ENCODE assay signal across 2 cellular contexts in the genomic region with DNA sequence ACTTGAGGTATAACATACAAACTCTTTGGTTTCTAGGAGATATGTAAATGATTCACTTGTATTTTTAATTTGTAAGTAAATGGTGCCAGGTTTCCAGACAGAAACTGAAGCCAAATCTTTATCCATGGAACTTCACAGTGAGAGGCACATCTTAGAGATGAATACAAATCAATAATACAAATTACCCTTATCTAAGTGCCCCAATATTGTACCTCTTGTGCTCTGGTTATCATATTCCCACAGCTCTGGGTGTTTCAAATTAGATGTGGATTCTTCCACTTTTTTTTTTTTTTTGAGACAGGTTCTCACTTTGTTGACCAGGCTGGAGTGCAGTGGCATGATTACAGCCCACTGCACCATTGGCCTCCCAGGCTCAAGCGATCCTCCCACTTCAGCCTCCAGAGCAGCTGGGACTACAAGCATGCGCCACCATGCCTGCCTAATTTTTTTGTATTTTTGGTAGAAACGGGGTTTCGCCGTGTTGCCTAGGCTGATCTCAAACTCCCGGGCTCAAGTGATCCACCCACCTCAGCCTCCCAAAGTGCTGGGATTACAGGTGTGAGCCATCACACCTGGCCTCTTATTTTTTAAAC.
TF ChIP-seq lines count a peak whose summit lies in the region.

No MANE protein-coding gene starts in this region.

TF ChIP-seq in GM23338, 12 proteins besides CTCF, POLR2A, EP300 and RAD21:
- no peak for TF ChIP-seq NANOG (IDR thresholded peaks at IDR 0.05; ENCODE audit: borderline replicate concordance)
- no peak for TF ChIP-seq ZNF331 (CRISPR knock-in tag; IDR thresholded peaks at IDR 0.05; ENCODE audit: low read depth)
- TF ChIP-seq EZH2phosphoT487 (IDR thresholded peaks at IDR 0.05; ENCODE audit: unreplicated experiment): no peak
- TF ChIP-seq ZNF114 (CRISPR knock-in tag; IDR thresholded peaks at IDR 0.05): no peak

TF ChIP-seq in K562, 482 proteins besides CTCF, POLR2A, EP300 and RAD21 (continued from another document and continues in another):
- peak; percentile 92 for TF ChIP-seq PML (IDR thresholded peaks at IDR 0.05; ENCODE audit: low read length)
- peak; percentile 84; the same call in 1 of the 2 replicates for TF ChIP-seq POLR2AphosphoS5 (IDR thresholded peaks at IDR 0.05; ENCODE audit: control insufficient read depth, insufficient read depth, low read depth, low read length)
- peak; percentile 29; the same call in 1 of the 2 replicates for TF ChIP-seq TFAP4 (CRISPR knock-in tag; IDR thresholded peaks at IDR 0.05; ENCODE audit: borderline replicate concordance)
- peak; percentile 73 for TF ChIP-seq RBFOX2 (IDR thresholded peaks at IDR 0.05; ENCODE audit: low read depth, low read length)
- TF ChIP-seq, protein P1, sequence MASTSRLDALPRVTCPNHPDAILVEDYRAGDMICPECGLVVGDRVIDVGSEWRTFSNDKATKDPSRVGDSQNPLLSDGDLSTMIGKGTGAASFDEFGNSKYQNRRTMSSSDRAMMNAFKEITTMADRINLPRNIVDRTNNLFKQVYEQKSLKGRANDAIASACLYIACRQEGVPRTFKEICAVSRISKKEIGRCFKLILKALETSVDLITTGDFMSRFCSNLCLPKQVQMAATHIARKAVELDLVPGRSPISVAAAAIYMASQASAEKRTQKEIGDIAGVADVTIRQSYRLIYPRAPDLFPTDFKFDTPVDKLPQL (IDR thresholded peaks at IDR 0.05; ENCODE audit: extremely low read depth, insufficient read length): peak; percentile 43
- TF ChIP-seq ZFP1 (CRISPR knock-in tag; IDR thresholded peaks at IDR 0.05): no peak
- TF ChIP-seq SAP30 (IDR thresholded peaks at IDR 0.05; ENCODE audit: borderline replicate concordance, insufficient read depth, low read depth, low read length, poor library complexity, severe bottlenecking): no peak
- TF ChIP-seq, protein P2, sequence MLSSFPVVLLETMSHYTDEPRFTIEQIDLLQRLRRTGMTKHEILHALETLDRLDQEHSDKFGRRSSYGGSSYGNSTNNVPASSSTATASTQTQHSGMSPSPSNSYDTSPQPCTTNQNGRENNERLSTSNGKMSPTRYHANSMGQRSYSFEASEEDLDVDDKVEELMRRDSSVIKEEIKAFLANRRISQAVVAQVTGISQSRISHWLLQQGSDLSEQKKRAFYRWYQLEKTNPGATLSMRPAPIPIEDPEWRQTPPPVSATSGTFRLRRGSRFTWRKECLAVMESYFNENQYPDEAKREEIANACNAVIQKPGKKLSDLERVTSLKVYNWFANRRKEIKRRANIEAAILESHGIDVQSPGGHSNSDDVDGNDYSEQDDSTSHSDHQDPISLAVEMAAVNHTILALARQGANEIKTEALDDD (IDR thresholded peaks at IDR 0.05): no peak
- TF ChIP-seq ZBED1 (IDR thresholded peaks at IDR 0.05): 0 out of 2 replicates have a peak, but pooled peaks have one; percentile 68
- no peak for TF ChIP-seq SLC30A9 (CRISPR knock-in tag; IDR thresholded peaks at IDR 0.05)
- TF ChIP-seq, protein P3, sequence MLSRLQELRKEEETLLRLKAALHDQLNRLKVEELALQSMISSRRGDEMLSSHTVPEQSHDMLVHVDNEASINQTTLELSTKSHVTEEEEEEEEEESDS (CRISPR knock-in tag; IDR thresholded peaks at IDR 0.05): peak; percentile 65; the same call in 1 of the 2 replicates
- TF ChIP-seq ZMIZ1 (IDR thresholded peaks at IDR 0.05; ENCODE audit: low read depth in 2 of 2, low read length in 2 of 2): 0 out of 4 replicates have a peak, but pooled peaks of 1 of the 2 experiments have one; percentile 59
- no peak for TF ChIP-seq GABPB1 (CRISPR knock-in tag; IDR thresholded peaks at IDR 0.05)
- TF ChIP-seq, protein P4, sequence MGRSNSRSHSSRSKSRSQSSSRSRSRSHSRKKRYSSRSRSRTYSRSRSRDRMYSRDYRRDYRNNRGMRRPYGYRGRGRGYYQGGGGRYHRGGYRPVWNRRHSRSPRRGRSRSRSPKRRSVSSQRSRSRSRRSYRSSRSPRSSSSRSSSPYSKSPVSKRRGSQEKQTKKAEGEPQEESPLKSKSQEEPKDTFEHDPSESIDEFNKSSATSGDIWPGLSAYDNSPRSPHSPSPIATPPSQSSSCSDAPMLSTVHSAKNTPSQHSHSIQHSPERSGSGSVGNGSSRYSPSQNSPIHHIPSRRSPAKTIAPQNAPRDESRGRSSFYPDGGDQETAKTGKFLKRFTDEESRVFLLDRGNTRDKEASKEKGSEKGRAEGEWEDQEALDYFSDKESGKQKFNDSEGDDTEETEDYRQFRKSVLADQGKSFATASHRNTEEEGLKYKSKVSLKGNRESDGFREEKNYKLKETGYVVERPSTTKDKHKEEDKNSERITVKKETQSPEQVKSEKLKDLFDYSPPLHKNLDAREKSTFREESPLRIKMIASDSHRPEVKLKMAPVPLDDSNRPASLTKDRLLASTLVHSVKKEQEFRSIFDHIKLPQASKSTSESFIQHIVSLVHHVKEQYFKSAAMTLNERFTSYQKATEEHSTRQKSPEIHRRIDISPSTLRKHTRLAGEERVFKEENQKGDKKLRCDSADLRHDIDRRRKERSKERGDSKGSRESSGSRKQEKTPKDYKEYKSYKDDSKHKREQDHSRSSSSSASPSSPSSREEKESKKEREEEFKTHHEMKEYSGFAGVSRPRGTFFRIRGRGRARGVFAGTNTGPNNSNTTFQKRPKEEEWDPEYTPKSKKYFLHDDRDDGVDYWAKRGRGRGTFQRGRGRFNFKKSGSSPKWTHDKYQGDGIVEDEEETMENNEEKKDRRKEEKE (IDR thresholded peaks at IDR 0.05; ENCODE audit: borderline replicate concordance in 1 of 2, control insufficient read depth in 1 of 2, low read depth in 2 of 2, low read length in 1 of 2): peak in 1 of 2 experiments; percentile 81; a peak in 2 of 4 replicates
- peak; percentile 94 for TF ChIP-seq TBP (optimal IDR thresholded peaks at IDR 0.05; ENCODE audit: low read depth, low read length)
- TF ChIP-seq POLR2B (IDR thresholded peaks at IDR 0.05; ENCODE audit: low read depth, partially characterized antibody): peak; percentile 39
- TF ChIP-seq ZNF592 (IDR thresholded peaks at IDR 0.05): no peak
- TF ChIP-seq POLR2H (tag; IDR thresholded peaks at IDR 0.05; ENCODE audit: low read depth): peak; percentile 60; the same call in 1 of the 2 replicates
- TF ChIP-seq ZNF274 (IDR thresholded peaks at IDR 0.05; ENCODE audit: borderline replicate concordance, low read depth, low read length): no peak
- no peak for TF ChIP-seq NFATC3 (IDR thresholded peaks at IDR 0.05)
- TF ChIP-seq E2F3 (CRISPR knock-in tag; IDR thresholded peaks at IDR 0.05): no peak
- 0 out of 2 replicates have a peak, but pooled peaks have one; percentile 12 for TF ChIP-seq CBFA2T3 (IDR thresholded peaks at IDR 0.05)
- TF ChIP-seq HBP1 (CRISPR knock-in tag; IDR thresholded peaks at IDR 0.05): peak; percentile 35; the same call in 1 of the 2 replicates
- no peak for TF ChIP-seq ZNF408 (CRISPR knock-in tag; IDR thresholded peaks at IDR 0.05; ENCODE audit: low read depth)
- peak; percentile 77 for TF ChIP-seq SUPT5H (IDR thresholded peaks at IDR 0.05)
- peak; percentile 56 for TF ChIP-seq KDM5B (IDR thresholded peaks at IDR 0.05; ENCODE audit: insufficient replicate concordance, low read depth, low read length)
- TF ChIP-seq, protein P5, sequence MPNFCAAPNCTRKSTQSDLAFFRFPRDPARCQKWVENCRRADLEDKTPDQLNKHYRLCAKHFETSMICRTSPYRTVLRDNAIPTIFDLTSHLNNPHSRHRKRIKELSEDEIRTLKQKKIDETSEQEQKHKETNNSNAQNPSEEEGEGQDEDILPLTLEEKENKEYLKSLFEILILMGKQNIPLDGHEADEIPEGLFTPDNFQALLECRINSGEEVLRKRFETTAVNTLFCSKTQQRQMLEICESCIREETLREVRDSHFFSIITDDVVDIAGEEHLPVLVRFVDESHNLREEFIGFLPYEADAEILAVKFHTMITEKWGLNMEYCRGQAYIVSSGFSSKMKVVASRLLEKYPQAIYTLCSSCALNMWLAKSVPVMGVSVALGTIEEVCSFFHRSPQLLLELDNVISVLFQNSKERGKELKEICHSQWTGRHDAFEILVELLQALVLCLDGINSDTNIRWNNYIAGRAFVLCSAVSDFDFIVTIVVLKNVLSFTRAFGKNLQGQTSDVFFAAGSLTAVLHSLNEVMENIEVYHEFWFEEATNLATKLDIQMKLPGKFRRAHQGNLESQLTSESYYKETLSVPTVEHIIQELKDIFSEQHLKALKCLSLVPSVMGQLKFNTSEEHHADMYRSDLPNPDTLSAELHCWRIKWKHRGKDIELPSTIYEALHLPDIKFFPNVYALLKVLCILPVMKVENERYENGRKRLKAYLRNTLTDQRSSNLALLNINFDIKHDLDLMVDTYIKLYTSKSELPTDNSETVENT (CRISPR knock-in tag; IDR thresholded peaks at IDR 0.05): no peak
- TF ChIP-seq, protein P6, sequence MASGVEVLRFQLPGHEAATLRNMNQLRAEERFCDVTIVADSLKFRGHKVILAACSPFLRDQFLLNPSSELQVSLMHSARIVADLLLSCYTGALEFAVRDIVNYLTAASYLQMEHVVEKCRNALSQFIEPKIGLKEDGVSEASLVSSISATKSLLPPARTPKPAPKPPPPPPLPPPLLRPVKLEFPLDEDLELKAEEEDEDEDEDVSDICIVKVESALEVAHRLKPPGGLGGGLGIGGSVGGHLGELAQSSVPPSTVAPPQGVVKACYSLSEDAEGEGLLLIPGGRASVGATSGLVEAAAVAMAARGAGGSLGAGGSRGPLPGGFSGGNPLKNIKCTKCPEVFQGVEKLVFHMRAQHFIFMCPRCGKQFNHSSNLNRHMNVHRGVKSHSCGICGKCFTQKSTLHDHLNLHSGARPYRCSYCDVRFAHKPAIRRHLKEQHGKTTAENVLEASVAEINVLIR (CRISPR knock-in tag; IDR thresholded peaks at IDR 0.05): no peak
- TF ChIP-seq POLR2G (IDR thresholded peaks at IDR 0.05; ENCODE audit: low read depth, low read length): peak; percentile 58
- TF ChIP-seq GTF2E2 (tag; IDR thresholded peaks at IDR 0.05): peak; percentile 36; the same call in 1 of the 2 replicates
- TF ChIP-seq ZC3H8 (IDR thresholded peaks at IDR 0.05): peak; percentile 87
- peak; percentile 48; the same call in 1 of the 2 replicates for TF ChIP-seq GTF2F1 (IDR thresholded peaks at IDR 0.05; ENCODE audit: low read depth, low read length)
- peak; percentile 67; the same call in 1 of the 2 replicates for TF ChIP-seq GTF2A2 (tag; IDR thresholded peaks at IDR 0.05)
- 0 out of 2 replicates have a peak, but pooled peaks have one; percentile 62 for TF ChIP-seq CBX1 (IDR thresholded peaks at IDR 0.05; ENCODE audit: low read depth)
